Comparison of ENCODE assay signal across 1 cellular context in the genomic region with DNA sequence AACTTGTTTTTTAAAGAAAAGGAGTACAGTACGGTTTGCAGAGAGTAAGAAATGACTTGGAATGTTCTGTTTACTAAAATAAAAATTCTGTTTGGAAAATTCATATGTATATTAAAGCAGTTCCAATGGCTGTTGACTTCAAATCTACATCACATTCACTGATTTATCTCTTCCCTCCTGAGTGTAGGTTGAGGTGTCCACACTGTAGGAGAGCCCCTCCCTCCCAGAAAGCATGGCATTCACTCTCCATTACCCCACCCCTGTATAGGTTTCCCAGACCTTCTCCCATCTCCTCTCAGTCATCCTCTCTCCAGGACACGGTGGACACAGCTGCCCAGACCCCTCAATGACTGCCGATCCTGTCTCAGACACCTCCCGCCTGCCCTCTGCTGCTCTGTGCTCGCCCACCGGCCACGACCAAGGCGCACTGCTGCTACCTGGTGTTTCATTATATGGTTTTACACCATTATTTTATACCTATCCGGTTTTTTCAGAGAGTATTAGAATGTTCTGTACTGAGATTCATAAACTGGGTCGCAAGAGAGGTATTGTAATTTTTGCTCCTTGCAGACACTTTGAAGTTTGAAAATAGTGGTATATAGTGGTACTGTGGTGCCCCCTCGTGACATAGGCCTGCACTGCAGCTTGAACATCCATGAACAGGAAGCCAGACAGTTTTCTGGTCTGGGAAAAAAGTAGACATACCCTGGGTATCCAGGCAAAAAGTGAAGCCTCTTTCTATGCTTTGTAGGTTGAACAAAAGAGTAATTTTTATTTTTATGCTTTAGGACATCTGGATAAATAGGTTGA.
TF ChIP-seq lines count a peak whose summit lies in the region.

No MANE protein-coding gene starts in this region.

TF ChIP-seq in GM12878, 131 proteins besides CTCF, POLR2A, EP300 and RAD21 (continued from another document):
- TF ChIP-seq, protein P1, sequence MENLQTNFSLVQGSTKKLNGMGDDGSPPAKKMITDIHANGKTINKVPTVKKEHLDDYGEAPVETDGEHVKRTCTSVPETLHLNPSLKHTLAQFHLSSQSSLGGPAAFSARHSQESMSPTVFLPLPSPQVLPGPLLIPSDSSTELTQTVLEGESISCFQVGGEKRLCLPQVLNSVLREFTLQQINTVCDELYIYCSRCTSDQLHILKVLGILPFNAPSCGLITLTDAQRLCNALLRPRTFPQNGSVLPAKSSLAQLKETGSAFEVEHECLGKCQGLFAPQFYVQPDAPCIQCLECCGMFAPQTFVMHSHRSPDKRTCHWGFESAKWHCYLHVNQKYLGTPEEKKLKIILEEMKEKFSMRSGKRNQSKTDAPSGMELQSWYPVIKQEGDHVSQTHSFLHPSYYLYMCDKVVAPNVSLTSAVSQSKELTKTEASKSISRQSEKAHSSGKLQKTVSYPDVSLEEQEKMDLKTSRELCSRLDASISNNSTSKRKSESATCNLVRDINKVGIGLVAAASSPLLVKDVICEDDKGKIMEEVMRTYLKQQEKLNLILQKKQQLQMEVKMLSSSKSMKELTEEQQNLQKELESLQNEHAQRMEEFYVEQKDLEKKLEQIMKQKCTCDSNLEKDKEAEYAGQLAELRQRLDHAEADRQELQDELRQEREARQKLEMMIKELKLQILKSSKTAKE (IDR thresholded peaks at IDR 0.05; ENCODE audit: low read depth, poor library complexity, severe bottlenecking) = no peak
